In the genomic region with DNA sequence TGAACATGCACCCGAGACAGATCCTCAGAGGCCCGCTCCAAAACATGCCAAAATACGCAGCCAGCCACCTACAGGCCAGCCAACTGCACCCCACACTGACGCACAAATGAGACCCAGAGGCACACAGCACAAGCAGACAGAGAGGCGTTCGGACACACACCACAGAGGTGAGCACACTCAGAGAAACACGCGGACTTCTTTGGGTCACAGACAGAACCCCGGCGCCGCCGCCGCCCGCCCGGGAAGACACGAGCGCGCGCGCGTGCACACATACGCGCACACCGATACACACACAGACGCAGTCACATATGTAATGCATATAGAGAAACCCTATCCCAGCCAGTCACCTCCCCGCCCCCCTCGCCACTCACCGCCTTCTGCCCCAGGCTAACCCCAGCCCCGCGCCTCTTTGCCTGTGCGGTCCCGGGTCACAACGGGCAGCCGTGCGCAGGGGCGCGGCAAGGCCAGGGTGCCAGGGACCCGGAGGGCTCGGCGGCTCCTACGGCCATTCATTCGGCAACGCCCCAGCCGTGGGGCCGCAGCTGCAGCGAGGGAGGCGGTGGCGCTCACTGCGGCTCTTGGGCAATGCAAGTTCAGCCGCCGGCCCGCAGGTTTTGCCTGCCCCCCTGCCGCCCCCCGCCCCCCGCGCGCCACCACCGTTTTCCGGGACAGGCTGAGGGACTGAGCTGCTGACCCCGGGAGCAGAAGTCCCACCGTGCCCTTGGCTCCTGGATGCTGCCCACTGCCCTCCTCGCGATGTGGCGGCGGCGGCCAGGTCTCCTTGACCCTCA, we compare ENCODE assay signal across 8 cellular contexts. TPM values are rescaled to one million over a fixed set of nuclear protein-coding genes. Genes with fewer than 3 reads are reported as not detected.
DNase-seq lines count a peak whose midpoint lies in the region; FAIRE-seq and TF ChIP-seq lines count a peak whose summit lies in the region.

No MANE protein-coding gene starts in this region.

- peaks cover 7% of the 10 kb centered on the region for H3K79me2 ChIP-seq in parathyroid adenoma

- H3K9me3 Mint-ChIP-seq in HFFc6 (no peaks in the 10 kb centered on the region), glutamatergic neuron (ENCODE audit: unreplicated experiment) (peaks cover 6% of the 10 kb centered on the region)

- H3K4me1 ChIP-seq in Peyer's patch (peaks cover 0 to 8% (median 0%) of the 10 kb centered on the region in 4 donors), parathyroid adenoma (peaks cover 7% of the 10 kb centered on the region)

- no peaks in the 10 kb centered on the region for H3K36me3 Mint-ChIP-seq in HFFc6 (ENCODE audit: low read depth)
- H3K36me3 Mint-ChIP-seq in glutamatergic neuron (ENCODE audit: unreplicated experiment), result no peaks in the 10 kb centered on the region

- H3K27ac Mint-ChIP-seq in HFFc6 (peak overlapping the region; percentile 62), glutamatergic neuron (ENCODE audit: unreplicated experiment) (peak overlapping the region; percentile 97)

- H3K27me3 ChIP-seq in Peyer's patch (no peaks in the 10 kb centered on the region), parathyroid adenoma (ENCODE audit: control insufficient read depth, insufficient read depth, low read length) (no peaks in the 10 kb centered on the region)

- DNase-seq in ELF-1 (ENCODE audit: low read depth, low spot score) (peak; percentile 69), HFFc6 (peak; percentile 30), Peyer's patch (peak; percentile 54 to 80 (median 70)), activated gamma-delta T cell treated with Interleukin-2 at 50 U/mL for 16 hours (peak; percentile 55), glutamatergic neuron (peak; percentile 57), ureter (ENCODE audit: low spot score) (no peak), GM19239 (ENCODE audit: insufficient read length, low spot score) (no peak)

- TF ChIP-seq POLR2A in Peyer's patch (IDR thresholded peaks at IDR 0.05), result no peak

- H3K36me3 ChIP-seq in Peyer's patch (no peaks in the 10 kb centered on the region), parathyroid adenoma (ENCODE audit: control insufficient read depth, insufficient read depth, low read length) (no peaks in the 10 kb centered on the region)

- TF ChIP-seq CTCF in HFFc6 (IDR thresholded peaks at IDR 0.05) (no peak), Peyer's patch (IDR thresholded peaks at IDR 0.05) (peak in 1 of 6 experiments; percentile 14), glutamatergic neuron (IDR thresholded peaks at IDR 0.05; ENCODE audit: partially characterized antibody, unreplicated experiment) (no peak), parathyroid adenoma (IDR thresholded peaks at IDR 0.05) (no peak)

- peak overlapping the region; percentile 86 for H2AFZ ChIP-seq in parathyroid adenoma

- no peak for FAIRE-seq in GM19239 (lab: Jason Lieb, UNC)

- no peaks in the 10 kb centered on the region for H3K27me3 Mint-ChIP-seq in HFFc6 (ENCODE audit: insufficient read depth)
- H3K27me3 Mint-ChIP-seq in glutamatergic neuron (ENCODE audit: unreplicated experiment), result peaks cover 5% of the 10 kb centered on the region

- peak overlapping the region; percentile 71 for H3K4me2 ChIP-seq in parathyroid adenoma (ENCODE audit: low read length)

- H3K9me3 ChIP-seq in Peyer's patch, result no peaks in the 10 kb centered on the region
- H3K9me3 ChIP-seq in parathyroid adenoma (ENCODE audit: control insufficient read depth, low read length), result no peaks in the 10 kb centered on the region

- H3K4me3 Mint-ChIP-seq in HFFc6 (peak overlapping the region; percentile 92), glutamatergic neuron (ENCODE audit: unreplicated experiment) (peak overlapping the region; percentile 97)

- H3K9ac ChIP-seq in parathyroid adenoma, result peak overlapping the region; percentile 37

- H3K4me1 Mint-ChIP-seq in HFFc6 (ENCODE audit: low read depth) (peaks cover 22% of the 10 kb centered on the region), glutamatergic neuron (ENCODE audit: low read depth, unreplicated experiment) (peaks cover 10% of the 10 kb centered on the region)

- H3K4me3 ChIP-seq in Peyer's patch (peak overlapping the region; percentile 67 to 84 (median 81)), parathyroid adenoma (ENCODE audit: low read depth, low read length) (peak overlapping the region; percentile 68)

- H3K27ac ChIP-seq in Peyer's patch (peak overlapping the region; percentile 82 to 96 (median 84)), parathyroid adenoma (peak overlapping the region; percentile 85)

RNA-seq across cellular contexts. Expression of gene SEPTIN6, which starts 0.5 kb away (rescaled TPM):
- 10 to 100 TPM; 17.2 to 19.5 (median 18.5) TPM for total RNA-seq in HFFc6 (2021; fragmentation: NEBNext Ultra II Directional; extraction: Animal tissue kit (Norgen Biotek cat#: 25700))
- total RNA-seq in Peyer's patch (100 to 1,000 TPM in 1 of 4 donors, 10 to 100 TPM in 2, 1 to 10 TPM in 1; 4.9 to 116 (median 15.5) TPM), glutamatergic neuron (ENCODE audit: unreplicated experiment) (243 TPM), ureter (19.0 TPM)

Comparison
In these comparisons a context has a peak if more than half of its experiments do, and no peak if none do; other contexts are left out.
1. DNase-seq: peak in ELF-1 (single experiment), HFFc6 (single experiment), Peyer's patch (3 of 3), activated gamma-delta T cell treated with Interleukin-2 at 50 U/mL for 16 hours (single experiment) and glutamatergic neuron (single experiment); none in ureter (single experiment) and GM19239 (single experiment).